In the genomic region with DNA sequence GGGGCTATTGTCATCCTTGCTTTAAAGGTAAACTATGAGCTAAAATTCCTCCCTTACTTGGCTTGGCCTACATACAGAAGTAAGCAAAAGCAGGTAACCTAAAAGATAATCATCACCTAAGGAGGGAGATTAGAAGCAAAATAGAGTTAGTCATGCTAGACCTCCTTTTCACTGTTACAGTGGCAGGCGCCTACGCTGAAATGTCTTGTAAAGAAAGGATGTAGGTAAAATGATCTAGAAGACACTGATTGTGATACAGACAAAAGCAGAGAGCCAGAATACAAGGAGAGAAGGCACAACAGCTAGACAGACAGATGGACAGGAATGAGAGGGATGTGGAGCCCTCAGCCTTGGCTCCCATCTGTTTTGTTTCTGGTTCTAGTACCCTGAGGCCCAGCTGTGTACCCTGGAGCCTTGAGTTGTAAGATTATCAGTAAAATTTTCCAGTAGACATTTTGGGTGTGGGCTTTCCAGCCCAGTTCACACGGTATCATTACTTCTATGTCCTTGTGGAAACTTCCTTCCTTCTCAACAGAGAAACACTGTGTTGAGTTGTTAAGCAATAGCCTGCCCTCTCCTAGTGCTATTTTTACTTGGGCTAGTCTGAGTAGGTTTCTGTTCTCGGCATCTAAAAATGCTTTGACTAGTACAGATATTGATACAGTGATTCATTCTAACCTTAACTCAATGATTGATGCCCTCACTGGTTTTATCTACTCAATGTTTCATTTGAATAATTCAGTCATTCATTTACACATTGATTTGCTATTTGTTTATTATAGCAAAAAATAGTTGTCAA, we compare ENCODE assay signal across 1 cellular context.
TF ChIP-seq lines count a peak whose summit lies in the region.

No MANE protein-coding gene starts in this region.

TF ChIP-seq in H1, 55 proteins besides CTCF, POLR2A, EP300 and RAD21 (continued from another document):
- TF ChIP-seq GABPA (IDR thresholded peaks at IDR 0.05; ENCODE audit: borderline replicate concordance, insufficient read depth, low read length), result no peak
- no peak for TF ChIP-seq JUN (IDR thresholded peaks at IDR 0.05; ENCODE audit: low read depth, low read length)
- no peak for TF ChIP-seq NANOG (IDR thresholded peaks at IDR 0.05; ENCODE audit: insufficient read depth, low read depth, low read length, poor library complexity, severe bottlenecking)
- TF ChIP-seq SIN3A (conservative IDR thresholded peaks at IDR 0.05 in 1 of 2, IDR thresholded peaks at IDR 0.05 in 1 of 2; ENCODE audit: low read depth in 1 of 2, low read length in 2 of 2), result no peak
